ENCODE assay signal across 8 cellular contexts in genomic region chr2:112692496-112692911, GRCh38. TPM values are rescaled to one million over a fixed set of nuclear protein-coding genes. Genes with fewer than 3 reads are reported as not detected.
DNase-seq lines count a peak whose midpoint lies in the region; ATAC-seq lines count a peak whose summit lies in the region.

No MANE protein-coding gene starts in this region.

- H3K9me3 Mint-ChIP-seq in activated naive CD8-positive, alpha-beta T cell treated with anti-CD3 and anti-CD28 coated beads for 36 hours: no peaks in the 10 kb centered on the region

- DNase-seq in DMS53 (lab: John Stamatoyannopoulos, UW): peak; percentile 100
- peak; percentile 98 for DNase-seq in HPDE6-E6E7 (ENCODE audit: extremely low spot score)
- peak; percentile 15 to 38 for DNase-seq in SHP77 (lab: John Stamatoyannopoulos, UW)
- peak; percentile 63 for DNase-seq in activated naive CD8-positive, alpha-beta T cell treated with anti-CD3 and anti-CD28 coated beads for 36 hours
- DNase-seq in iPS DF 19.7 (ENCODE audit: low read depth, low spot score): peak; percentile 52
- DNase-seq in stimulated activated CD4-positive, alpha-beta T cell treated with anti-CD3 and anti-CD28 coated beads, Interleukin-4, amount 100 ng/mL, for 4 hours: peak; percentile 21 to 47
- DNase-seq in NCI-H187 treated with DMSO at 0.1 percent for 48 hours (lab: John Stamatoyannopoulos, UW): no peak

- H3K4me3 Mint-ChIP-seq in activated naive CD8-positive, alpha-beta T cell treated with anti-CD3 and anti-CD28 coated beads for 36 hours: no peak overlapping the region

- H3K27ac Mint-ChIP-seq in activated naive CD8-positive, alpha-beta T cell treated with anti-CD3 and anti-CD28 coated beads for 36 hours: peak overlapping the region; percentile 5

- ATAC-seq in GM21390 (IDR thresholded peaks at IDR 0.05; ENCODE audit: unreplicated experiment): peak; percentile 85

- H3K36me3 Mint-ChIP-seq in activated naive CD8-positive, alpha-beta T cell treated with anti-CD3 and anti-CD28 coated beads for 36 hours: no peaks in the 10 kb centered on the region

- H3K4me1 Mint-ChIP-seq in activated naive CD8-positive, alpha-beta T cell treated with anti-CD3 and anti-CD28 coated beads for 36 hours: peaks cover 22% of the 10 kb centered on the region

- H3K27me3 Mint-ChIP-seq in activated naive CD8-positive, alpha-beta T cell treated with anti-CD3 and anti-CD28 coated beads for 36 hours: peaks cover 5% of the 10 kb centered on the region

RNA-seq across cellular contexts. Expression of gene NT5DC4, which starts 28.3 kb away (rescaled TPM):
- total RNA-seq in activated naive CD8-positive, alpha-beta T cell treated with anti-CD3 and anti-CD28 coated beads for 36 hours: not detected

RNA-seq across cellular contexts. Expression of gene SLC20A1, which starts 46.8 kb away (rescaled TPM):
- total RNA-seq in activated naive CD8-positive, alpha-beta T cell treated with anti-CD3 and anti-CD28 coated beads for 36 hours: 10 to 100 TPM; 81.8 to 84.6 TPM
